Comparison of ENCODE assay signal across 9 cellular contexts in the genomic region with DNA sequence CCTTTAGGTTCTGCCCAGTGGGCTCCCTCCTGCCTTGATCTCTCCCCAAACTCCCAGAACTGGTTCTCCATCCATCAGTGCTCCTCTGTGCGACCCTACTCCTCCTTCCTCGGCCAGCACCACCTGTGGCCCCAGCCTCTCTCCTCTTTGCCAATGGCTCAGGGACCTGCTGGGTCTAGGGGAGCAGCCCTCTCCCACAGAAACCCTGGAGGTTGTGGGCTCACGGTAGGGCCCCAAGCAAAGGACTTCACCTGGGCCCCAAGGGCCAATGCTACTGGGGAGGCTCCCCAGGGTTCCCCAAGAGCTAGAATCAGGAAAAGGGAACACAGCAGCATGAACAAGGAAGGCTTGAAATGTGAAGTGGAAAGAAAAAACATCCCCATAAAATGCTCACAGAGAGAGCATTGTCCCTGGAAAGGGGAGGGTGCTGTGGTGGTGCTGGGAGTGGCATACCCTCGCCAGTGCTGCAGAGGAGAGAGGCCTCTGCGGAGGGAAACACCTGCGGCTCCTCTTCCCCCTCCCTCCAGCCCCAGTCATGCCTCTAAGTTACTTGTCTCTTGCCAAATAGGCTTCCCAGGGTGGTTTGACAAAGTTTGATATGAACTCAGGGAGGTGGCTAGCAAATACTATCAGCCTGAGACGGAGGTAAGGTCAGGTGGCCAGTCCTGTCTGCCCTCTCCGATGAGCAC. TPM values are rescaled to one million over a fixed set of nuclear protein-coding genes. Genes with fewer than 3 reads are reported as not detected.
A peak's percentile ranks its signal among the peaks of the same experiment; 100 is the strongest.
DNase-seq lines count a peak whose midpoint lies in the region; ATAC-seq lines count a peak whose summit lies in the region.
"Had no signal": no experiment of that assay in that cellular context is flagged by ENCODE, and none has a peak within 500 bp of the region (broad histone marks: within the 10 kb centered on the region; RNA-seq: fewer than 3 reads in every experiment).

No MANE protein-coding gene starts in this region.

- H3K27ac ChIP-seq in temporal lobe (ENCODE audit: low read depth, low read length) = peak overlapping the region; percentile 97

- H3K27ac Mint-ChIP-seq in activated CD4-positive, alpha-beta T cell treated with anti-CD3 and anti-CD28 coated beads, Interleukin-2, amount 10 ng/mL, durations not matched to agents 24 days and 14 days = peak overlapping the region; percentile 68

- H3K9me3 Mint-ChIP-seq in activated CD4-positive, alpha-beta T cell treated with anti-CD3 and anti-CD28 coated beads, Interleukin-2, amount 10 ng/mL, durations not matched to agents 24 days and 14 days = no peaks in the 10 kb centered on the region
- no peaks in the 10 kb centered on the region for H3K9me3 Mint-ChIP-seq in activated T-cell treated with anti-CD3 and anti-CD28 coated beads, Interleukin-2, amount 50 U/mL, for 4 hours

- H3K27me3 Mint-ChIP-seq in activated CD4-positive, alpha-beta T cell treated with anti-CD3 and anti-CD28 coated beads, Interleukin-2, amount 10 ng/mL, durations not matched to agents 24 days and 14 days = peaks cover 8% of the 10 kb centered on the region
- no peaks in the 10 kb centered on the region for H3K27me3 Mint-ChIP-seq in activated T-cell treated with anti-CD3 and anti-CD28 coated beads, Interleukin-2, amount 50 U/mL, for 4 hours (ENCODE audit: low read depth)

- peak; percentile 65 for DNase-seq in activated CD4-positive, alpha-beta T cell treated with anti-CD3 and anti-CD28 coated beads, Interleukin-2, amount 10 ng/mL, durations not matched to agents 24 days and 14 days
- no peak for DNase-seq in activated CD4-positive, alpha-beta T cell treated with anti-CD3 and anti-CD28 coated beads for 4 hours
- no peak for DNase-seq in activated T-cell treated with anti-CD3 and anti-CD28 coated beads, Interleukin-2, amount 50 U/mL, for 4 hours
- peak; percentile 53 for DNase-seq in inferior parietal cortex (ENCODE audit: extremely low spot score)
- DNase-seq in SK-N-DZ (ENCODE audit: low spot score) = no peak
- no peak for DNase-seq in NCI-H446 (lab: John Stamatoyannopoulos, UW)
- DNase-seq: NCI-H446 treated with DMSO at 0.1 percent for 48 hours had no signal

- no peak for ATAC-seq in activated T-cell treated with anti-CD3 and anti-CD28 coated beads, Interleukin-2, amount 50 U/mL, for 4 hours
- ATAC-seq in HG03108 (IDR thresholded peaks at IDR 0.05; ENCODE audit: unreplicated experiment) = no peak

- peak overlapping the region; percentile 85 for H3K4me3 Mint-ChIP-seq in activated CD4-positive, alpha-beta T cell treated with anti-CD3 and anti-CD28 coated beads, Interleukin-2, amount 10 ng/mL, durations not matched to agents 24 days and 14 days
- H3K4me3 Mint-ChIP-seq in activated T-cell treated with anti-CD3 and anti-CD28 coated beads, Interleukin-2, amount 50 U/mL, for 4 hours = peak overlapping the region; percentile 88

- peaks cover 31% of the 10 kb centered on the region for H3K36me3 Mint-ChIP-seq in activated CD4-positive, alpha-beta T cell treated with anti-CD3 and anti-CD28 coated beads, Interleukin-2, amount 10 ng/mL, durations not matched to agents 24 days and 14 days (ENCODE audit: low read depth)
- peaks cover 2% of the 10 kb centered on the region for H3K36me3 Mint-ChIP-seq in activated T-cell treated with anti-CD3 and anti-CD28 coated beads, Interleukin-2, amount 50 U/mL, for 4 hours (ENCODE audit: insufficient read depth)

- peaks cover 59% of the 10 kb centered on the region for H3K4me1 Mint-ChIP-seq in activated CD4-positive, alpha-beta T cell treated with anti-CD3 and anti-CD28 coated beads, Interleukin-2, amount 10 ng/mL, durations not matched to agents 24 days and 14 days
- peaks cover 71% of the 10 kb centered on the region for H3K4me1 Mint-ChIP-seq in activated T-cell treated with anti-CD3 and anti-CD28 coated beads, Interleukin-2, amount 50 U/mL, for 4 hours (ENCODE audit: low read depth)

- intact Hi-C loops in activated CD4-positive, alpha-beta T cell treated with anti-CD3 and anti-CD28 coated beads, Interleukin-2, amount 10 ng/mL, durations not matched to agents 24 days and 14 days (cut with micrococcal nuclease) = loop anchor here (5.0 kb wide), 1 partner anchor 67 kb away; the partner anchor contains the start of gene EPHX1

RNA-seq across cellular contexts. Expression of gene TMEM63A, which starts 2.5 kb away (rescaled TPM):
- total RNA-seq in activated CD4-positive, alpha-beta T cell treated with anti-CD3 and anti-CD28 coated beads, Interleukin-2, amount 10 ng/mL, durations not matched to agents 24 days and 14 days = 23.0 and 28.5 TPM in 2 replicates
- total RNA-seq in activated T-cell treated with anti-CD3 and anti-CD28 coated beads, Interleukin-2, amount 50 U/mL, for 4 hours = 10 to 100 TPM in 1 of 3 donors, 1 to 10 TPM in 2; 7.1 to 13.5 (median 9.1) TPM
- 3.0 TPM for total RNA-seq in temporal lobe
- polyA plus RNA-seq in SK-N-DZ (2014; cell fraction: cytosol; rRNA removed) = 0.13 and 1.2 TPM in 2 replicates
- 0.49 and 1.0 TPM in 2 replicates for polyA plus RNA-seq in SK-N-DZ (2014; cell fraction: nucleus; rRNA removed)

RNA-seq across cellular contexts. Expression of gene LEFTY1, which starts 9.3 kb away (rescaled TPM):
- not detected in 2 replicates for total RNA-seq in activated CD4-positive, alpha-beta T cell treated with anti-CD3 and anti-CD28 coated beads, Interleukin-2, amount 10 ng/mL, durations not matched to agents 24 days and 14 days
- under 1 TPM in 1 of 3 donors, not detected in 2; 0.22 TPM for total RNA-seq in activated T-cell treated with anti-CD3 and anti-CD28 coated beads, Interleukin-2, amount 50 U/mL, for 4 hours
- total RNA-seq in temporal lobe = 0.74 TPM
- polyA plus RNA-seq in SK-N-DZ (2014; cell fraction: cytosol; rRNA removed) = not detected in 2 replicates
- polyA plus RNA-seq in SK-N-DZ (2014; cell fraction: nucleus; rRNA removed) = not detected in 2 replicates

RNA-seq across cellular contexts. Expression of gene PYCR2, which starts 44.4 kb away (rescaled TPM):
- total RNA-seq in activated CD4-positive, alpha-beta T cell treated with anti-CD3 and anti-CD28 coated beads, Interleukin-2, amount 10 ng/mL, durations not matched to agents 24 days and 14 days = 144 and 150 TPM in 2 replicates
- total RNA-seq in activated T-cell treated with anti-CD3 and anti-CD28 coated beads, Interleukin-2, amount 50 U/mL, for 4 hours = 100 to 1,000 TPM; 156 to 161 (median 158) TPM
- 11.6 TPM for total RNA-seq in temporal lobe
- polyA plus RNA-seq in SK-N-DZ (2014; cell fraction: cytosol; rRNA removed) = 60.0 and 70.2 TPM in 2 replicates
- 102 and 118 TPM in 2 replicates for polyA plus RNA-seq in SK-N-DZ (2014; cell fraction: nucleus; rRNA removed)

Comparison
In these comparisons a context has a peak if more than half of its experiments do, and no peak if none do; other contexts are left out.
1. DNase-seq: peak in activated CD4-positive, alpha-beta T cell treated with anti-CD3 and anti-CD28 coated beads, Interleukin-2, amount 10 ng/mL, durations not matched to agents 24 days and 14 days (single experiment) and inferior parietal cortex (single experiment); none in activated CD4-positive, alpha-beta T cell treated with anti-CD3 and anti-CD28 coated beads for 4 hours (0 of 2), activated T-cell treated with anti-CD3 and anti-CD28 coated beads, Interleukin-2, amount 50 U/mL, for 4 hours (single experiment), SK-N-DZ (single experiment) and NCI-H446 (0 of 2).
2. RNA of gene PYCR2, which starts 44.4 kb away (total RNA-seq): 156 to 161 TPM in activated T-cell treated with anti-CD3 and anti-CD28 coated beads, Interleukin-2, amount 50 U/mL, for 4 hours and 144 to 150 TPM in activated CD4-positive, alpha-beta T cell treated with anti-CD3 and anti-CD28 coated beads, Interleukin-2, amount 10 ng/mL, durations not matched to agents 24 days and 14 days; 11.6 TPM in temporal lobe (single experiment); every median in the first group is over 10 times any median in the second.